Comparison of ENCODE assay signal across 30 cellular contexts in the genomic region with DNA sequence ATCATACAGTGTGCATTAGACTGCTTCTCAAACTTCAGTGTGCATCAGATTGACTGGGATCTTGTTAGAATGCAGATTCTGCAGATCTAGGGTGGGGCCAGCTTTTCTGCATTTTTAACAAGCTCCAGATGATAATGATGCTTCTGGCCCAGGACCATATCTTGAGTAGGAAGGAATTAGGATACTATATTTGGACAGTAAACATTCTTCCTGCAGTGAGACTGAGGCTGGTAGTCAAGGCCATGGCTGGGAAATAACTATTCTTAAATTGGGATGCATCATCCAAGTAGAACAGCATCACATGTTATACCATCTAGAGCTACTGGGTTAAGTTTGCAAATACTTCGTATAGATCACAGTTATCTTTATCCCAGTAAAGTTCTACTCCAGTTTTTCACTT. TPM values are rescaled to one million over a fixed set of nuclear protein-coding genes. Genes with fewer than 3 reads are reported as not detected.
DNase-seq lines count a peak whose midpoint lies in the region; ATAC-seq and TF ChIP-seq lines count a peak whose summit lies in the region.
"Had no signal": no experiment of that assay in that cellular context is flagged by ENCODE, and none has a peak within 500 bp of the region (broad histone marks: within the 10 kb centered on the region; RNA-seq: fewer than 3 reads in every experiment).

No MANE protein-coding gene starts in this region.

- no peak for TF ChIP-seq POLR2A in esophagus muscularis mucosa (IDR thresholded peaks at IDR 0.05; ENCODE audit: low read depth)

- peaks cover 19 to 80% (median 52%) of the 10 kb centered on the region in 4 donors for H3K36me3 ChIP-seq in esophagus muscularis mucosa
- H3K36me3 ChIP-seq: breast epithelium, colonic mucosa had no signal

- H3K9me3 ChIP-seq in esophagus muscularis mucosa: no peaks in the 10 kb centered on the region
- H3K9me3 ChIP-seq in right cardiac atrium (ENCODE audit: control insufficient read depth, low read length): no peaks in the 10 kb centered on the region
- H3K9me3 ChIP-seq: breast epithelium, colonic mucosa, MG63, upper lobe of left lung had no signal

- TF ChIP-seq CTCF in esophagus muscularis mucosa (IDR thresholded peaks at IDR 0.05) (no peak), mesothelial cell of epicardium (IDR thresholded peaks at IDR 0.05; ENCODE audit: unreplicated experiment) (no peak)

- peak overlapping the region; percentile 9 for H3K27ac Mint-ChIP-seq in mesothelial cell of epicardium
- H3K27ac Mint-ChIP-seq: activated CD4-positive, alpha-beta T cell treated with anti-CD3 and anti-CD28 coated beads, Interleukin-2, amount 10 ng/mL, durations not matched to agents 7 days and 5 days; CD8-positive, alpha-beta T cell; endodermal cell had no signal

- H3K27me3 ChIP-seq in esophagus muscularis mucosa (no peaks in the 10 kb centered on the region), right cardiac atrium (ENCODE audit: control insufficient read depth, insufficient read depth) (no peaks in the 10 kb centered on the region)
- H3K27me3 ChIP-seq: breast epithelium, colonic mucosa, MG63, upper lobe of left lung had no signal

- no peak for TF ChIP-seq EP300 in esophagus muscularis mucosa (IDR thresholded peaks at IDR 0.05)

- intact Hi-C loops in esophagus muscularis mucosa (cut with DNase I) (no loop called here), right cardiac atrium (cut with DNase I) (loop anchor here in 1 of 4 donors (5.0 kb wide), 1 partner anchor 38 kb away; no protein-coding TSS in a partner anchor)

- no peak for ATAC-seq in GM21360 (IDR thresholded peaks at IDR 0.05; ENCODE audit: unreplicated experiment)
- ATAC-seq in right cardiac atrium: no peak
- ATAC-seq in HG03108 (IDR thresholded peaks at IDR 0.05; ENCODE audit: unreplicated experiment): no peak
- ATAC-seq: CD8-positive, alpha-beta T cell; GM12878; K562 had no signal

- H3K4me3 ChIP-seq in esophagus muscularis mucosa (no peak overlapping the region), right cardiac atrium (ENCODE audit: low read length) (no peak overlapping the region)
- H3K4me3 ChIP-seq: breast epithelium, colonic mucosa, GM12878, K562, MG63, upper lobe of left lung had no signal

- H3K4me1 Mint-ChIP-seq in mesothelial cell of epicardium: peaks cover 21% of the 10 kb centered on the region
- H3K4me1 Mint-ChIP-seq: naive B cell had no signal

- DNase-seq in AG08396 (ENCODE audit: low spot score) (peak; percentile 30), GM04504 (ENCODE audit: low read depth) (peak; percentile 84), esophagus muscularis mucosa (ENCODE audit: extremely low spot score) (no peak), mesothelial cell of epicardium (ENCODE audit: low spot score in 2 of 2, unreplicated experiment in 2 of 2) (no peak), DMS 273 treated with DMSO at 0.1 percent for 48 hours (lab: John Stamatoyannopoulos, UW) (no peak), right cardiac atrium (no peak)
- DNase-seq: activated CD4-positive, alpha-beta T cell treated with anti-CD3 and anti-CD28 coated beads, Interleukin-2, amount 10 ng/mL, durations not matched to agents 7 days and 5 days; activated CD8-positive, alpha-beta memory T cell treated with anti-CD3 and anti-CD28 coated beads, Interleukin-2, amount 50 U/mL, for 48 hours; activated effector memory CD4-positive, alpha-beta T cell treated with anti-CD3 and anti-CD28 coated beads, Interleukin-2, amount 50 U/mL, for 16 hours; CD8-positive, alpha-beta T cell; colonic mucosa; DMS153; endodermal cell; foreskin melanocyte; GF-D8; HCEC 1CT; islet precursor cell; MG63; naive B cell; NCI-H2171; NCI-H524; occipital lobe; upper lobe of left lung; WERI-Rb-1 had no signal

- H3K27me3 Mint-ChIP-seq in mesothelial cell of epicardium (ENCODE audit: low read depth): no peaks in the 10 kb centered on the region
- H3K27me3 Mint-ChIP-seq: activated CD4-positive, alpha-beta T cell treated with anti-CD3 and anti-CD28 coated beads, Interleukin-2, amount 10 ng/mL, durations not matched to agents 7 days and 5 days; naive B cell had no signal

- H3K4me3 Mint-ChIP-seq in mesothelial cell of epicardium: no peak overlapping the region
- H3K4me3 Mint-ChIP-seq: activated CD4-positive, alpha-beta T cell treated with anti-CD3 and anti-CD28 coated beads, Interleukin-2, amount 10 ng/mL, durations not matched to agents 7 days and 5 days; CD8-positive, alpha-beta T cell; endodermal cell; naive B cell had no signal

- H3K9me3 Mint-ChIP-seq in mesothelial cell of epicardium: no peaks in the 10 kb centered on the region
- H3K9me3 Mint-ChIP-seq: activated CD4-positive, alpha-beta T cell treated with anti-CD3 and anti-CD28 coated beads, Interleukin-2, amount 10 ng/mL, durations not matched to agents 7 days and 5 days; CD8-positive, alpha-beta T cell; endodermal cell; naive B cell had no signal

- H3K27ac ChIP-seq in esophagus muscularis mucosa (replicated peaks in 1 of 4) (peak overlapping the region in 3 of 4 donors; percentile 28 to 46 (median 44)), right cardiac atrium (ENCODE audit: low read length) (no peak overlapping the region)
- H3K27ac ChIP-seq: breast epithelium, colonic mucosa, upper lobe of left lung, WERI-Rb-1 had no signal

- peaks cover 45% of the 10 kb centered on the region for H3K36me3 Mint-ChIP-seq in mesothelial cell of epicardium

- H3K4me1 ChIP-seq in esophagus muscularis mucosa (peaks cover 9 to 26% (median 20%) of the 10 kb centered on the region in 4 donors), right cardiac atrium (ENCODE audit: control insufficient read depth, insufficient read depth, low read length) (no peaks in the 10 kb centered on the region)
- H3K4me1 ChIP-seq: breast epithelium, colonic mucosa had no signal

- 45% methylated on average over 1 of the region's 1 CpG for WGBS in esophagus muscularis mucosa
- WGBS in right cardiac atrium: 35% methylated on average over 1 of the region's 1 CpG

RNA-seq across cellular contexts. Expression of a gene that starts 28.4 kb away (rescaled TPM):
- total RNA-seq in esophagus muscularis mucosa: 100 to 1,000 TPM; 119 to 262 (median 152) TPM
- 49.8 to 52.3 TPM (median 51.6 TPM) in 3 replicates for total RNA-seq in mesothelial cell of epicardium
- 1 to 10 TPM; 3.5 to 6.8 (median 3.8) TPM for total RNA-seq in right cardiac atrium
- polyA plus RNA-seq in right cardiac atrium: 1.3 TPM

RNA-seq across cellular contexts. Expression of a gene that starts 45.2 kb away (rescaled TPM):
- 10 to 100 TPM; 12.1 to 46.4 (median 14.9) TPM for total RNA-seq in esophagus muscularis mucosa
- 2.6 to 3.7 TPM (median 3.4 TPM) in 3 replicates for total RNA-seq in mesothelial cell of epicardium
- 10 to 100 TPM in 1 of 4 donors, 1 to 10 TPM in 3; 4.3 to 11.9 (median 8.0) TPM for total RNA-seq in right cardiac atrium
- 2.3 TPM for polyA plus RNA-seq in right cardiac atrium
- total RNA-seq: A673; CD8-positive, alpha-beta T cell; endodermal cell; K562 had no signal
- polyA plus RNA-seq: K562 had no signal

Comparison
In these comparisons a context has a peak if more than half of its experiments do, and no peak if none do; other contexts are left out.
1. DNase-seq: peak in AG08396 (single experiment) and GM04504 (single experiment); none in esophagus muscularis mucosa (single experiment), mesothelial cell of epicardium (0 of 2), DMS 273 treated with DMSO at 0.1 percent for 48 hours (single experiment) and right cardiac atrium (0 of 3).